Comparison of ENCODE assay signal across 1 cellular context in the genomic region with DNA sequence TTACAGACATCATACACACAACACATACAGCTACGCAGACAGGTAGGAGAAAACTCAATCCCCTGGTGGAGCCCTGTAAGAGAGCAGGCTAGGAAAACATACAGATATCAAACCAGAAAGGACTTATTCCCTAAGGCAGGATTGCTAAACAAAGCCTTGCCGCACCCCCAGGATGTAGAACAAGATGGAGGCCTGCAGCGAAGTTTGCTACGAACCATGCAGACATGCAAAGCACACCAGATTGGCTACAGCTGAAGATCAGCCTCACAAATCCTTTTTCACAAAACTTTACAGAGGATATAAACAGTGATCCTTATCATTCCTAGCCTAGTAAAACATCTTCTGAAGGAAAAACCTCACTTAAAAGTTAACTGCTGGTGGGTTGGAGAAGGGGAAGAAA.
TF ChIP-seq lines count a peak whose summit lies in the region.

No MANE protein-coding gene starts in this region.

TF ChIP-seq in WTC11, 78 proteins besides CTCF, POLR2A, EP300 and RAD21:
- TF ChIP-seq, protein P1, sequence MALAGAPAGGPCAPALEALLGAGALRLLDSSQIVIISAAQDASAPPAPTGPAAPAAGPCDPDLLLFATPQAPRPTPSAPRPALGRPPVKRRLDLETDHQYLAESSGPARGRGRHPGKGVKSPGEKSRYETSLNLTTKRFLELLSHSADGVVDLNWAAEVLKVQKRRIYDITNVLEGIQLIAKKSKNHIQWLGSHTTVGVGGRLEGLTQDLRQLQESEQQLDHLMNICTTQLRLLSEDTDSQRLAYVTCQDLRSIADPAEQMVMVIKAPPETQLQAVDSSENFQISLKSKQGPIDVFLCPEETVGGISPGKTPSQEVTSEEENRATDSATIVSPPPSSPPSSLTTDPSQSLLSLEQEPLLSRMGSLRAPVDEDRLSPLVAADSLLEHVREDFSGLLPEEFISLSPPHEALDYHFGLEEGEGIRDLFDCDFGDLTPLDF (CRISPR knock-in tag; IDR thresholded peaks at IDR 0.05), result no peak
- TF ChIP-seq ELF4 (CRISPR knock-in tag; IDR thresholded peaks at IDR 0.05; ENCODE audit: low read depth) (no peak), NR3C1 (CRISPR knock-in tag; conservative IDR thresholded peaks at IDR 0.05; ENCODE audit: low read depth) (no peak), SMAD3 (CRISPR knock-in tag; IDR thresholded peaks at IDR 0.05; ENCODE audit: borderline replicate concordance) (no peak), NFE2L1 (CRISPR knock-in tag; IDR thresholded peaks at IDR 0.05) (no peak), ZBTB21 (CRISPR knock-in tag; IDR thresholded peaks at IDR 0.05; ENCODE audit: borderline replicate concordance) (no peak), TP53 (CRISPR knock-in tag; IDR thresholded peaks at IDR 0.05) (no peak), ZNF263 (CRISPR knock-in tag; IDR thresholded peaks at IDR 0.05; ENCODE audit: low read depth) (no peak), GRHL2 (CRISPR knock-in tag; IDR thresholded peaks at IDR 0.05; ENCODE audit: insufficient replicate concordance, severe bottlenecking) (no peak), NFYB (CRISPR knock-in tag; conservative IDR thresholded peaks at IDR 0.05; ENCODE audit: low read depth) (no peak)
- TF ChIP-seq, protein P2, sequence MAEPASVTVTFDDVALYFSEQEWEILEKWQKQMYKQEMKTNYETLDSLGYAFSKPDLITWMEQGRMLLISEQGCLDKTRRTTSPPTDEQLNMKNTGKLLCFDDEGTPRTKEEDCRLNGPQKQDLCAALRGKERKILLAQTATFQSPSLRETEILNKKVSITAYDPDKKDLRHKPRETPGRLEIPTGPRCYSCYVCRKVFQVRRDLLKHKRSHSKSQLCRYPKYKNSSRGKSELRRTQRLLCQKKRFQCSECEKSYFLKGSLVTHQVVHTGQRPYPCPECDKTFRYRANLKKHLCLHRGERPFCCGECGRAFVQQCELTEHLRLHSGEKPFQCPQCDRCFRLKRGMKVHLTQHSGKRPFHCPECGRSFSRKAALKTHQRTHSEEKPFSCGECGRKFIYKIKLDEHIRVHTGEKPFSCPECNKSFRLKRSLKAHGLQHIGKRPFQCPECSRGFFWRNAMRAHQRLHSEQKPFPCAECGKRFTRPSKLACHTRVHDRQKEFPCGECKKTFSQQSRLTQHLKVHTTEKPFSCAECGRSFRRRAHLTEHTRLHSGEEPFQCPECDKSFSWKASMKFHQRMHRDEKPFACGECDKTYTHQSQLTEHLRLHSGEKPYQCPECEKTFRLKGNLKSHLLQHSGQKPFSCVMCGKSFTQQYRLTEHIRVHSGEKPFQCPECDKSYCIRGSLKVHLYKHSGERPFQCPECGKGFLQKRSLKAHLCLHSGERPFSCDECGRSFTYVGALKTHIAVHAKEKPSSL (CRISPR knock-in tag; conservative IDR thresholded peaks at IDR 0.05), result no peak
- TF ChIP-seq, protein P3, sequence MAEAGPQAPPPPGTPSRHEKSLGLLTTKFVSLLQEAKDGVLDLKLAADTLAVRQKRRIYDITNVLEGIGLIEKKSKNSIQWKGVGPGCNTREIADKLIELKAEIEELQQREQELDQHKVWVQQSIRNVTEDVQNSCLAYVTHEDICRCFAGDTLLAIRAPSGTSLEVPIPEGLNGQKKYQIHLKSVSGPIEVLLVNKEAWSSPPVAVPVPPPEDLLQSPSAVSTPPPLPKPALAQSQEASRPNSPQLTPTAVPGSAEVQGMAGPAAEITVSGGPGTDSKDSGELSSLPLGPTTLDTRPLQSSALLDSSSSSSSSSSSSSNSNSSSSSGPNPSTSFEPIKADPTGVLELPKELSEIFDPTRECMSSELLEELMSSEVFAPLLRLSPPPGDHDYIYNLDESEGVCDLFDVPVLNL (CRISPR knock-in tag; IDR thresholded peaks at IDR 0.05; ENCODE audit: borderline replicate concordance, low read depth), result no peak
- TF ChIP-seq, protein P4, sequence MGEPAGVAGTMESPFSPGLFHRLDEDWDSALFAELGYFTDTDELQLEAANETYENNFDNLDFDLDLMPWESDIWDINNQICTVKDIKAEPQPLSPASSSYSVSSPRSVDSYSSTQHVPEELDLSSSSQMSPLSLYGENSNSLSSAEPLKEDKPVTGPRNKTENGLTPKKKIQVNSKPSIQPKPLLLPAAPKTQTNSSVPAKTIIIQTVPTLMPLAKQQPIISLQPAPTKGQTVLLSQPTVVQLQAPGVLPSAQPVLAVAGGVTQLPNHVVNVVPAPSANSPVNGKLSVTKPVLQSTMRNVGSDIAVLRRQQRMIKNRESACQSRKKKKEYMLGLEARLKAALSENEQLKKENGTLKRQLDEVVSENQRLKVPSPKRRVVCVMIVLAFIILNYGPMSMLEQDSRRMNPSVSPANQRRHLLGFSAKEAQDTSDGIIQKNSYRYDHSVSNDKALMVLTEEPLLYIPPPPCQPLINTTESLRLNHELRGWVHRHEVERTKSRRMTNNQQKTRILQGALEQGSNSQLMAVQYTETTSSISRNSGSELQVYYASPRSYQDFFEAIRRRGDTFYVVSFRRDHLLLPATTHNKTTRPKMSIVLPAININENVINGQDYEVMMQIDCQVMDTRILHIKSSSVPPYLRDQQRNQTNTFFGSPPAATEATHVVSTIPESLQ (CRISPR knock-in tag; IDR thresholded peaks at IDR 0.05), result no peak
